ENCODE assay signal across 9 cellular contexts in genomic region chr4:186149872-186150271, GRCh38. TPM values are rescaled to one million over a fixed set of nuclear protein-coding genes. Genes with fewer than 3 reads are reported as not detected.
DNase-seq lines count a peak whose midpoint lies in the region; ATAC-seq and TF ChIP-seq lines count a peak whose summit lies in the region.
"Had no signal": no experiment of that assay in that cellular context is flagged by ENCODE, and none has a peak within 500 bp of the region (broad histone marks: within the 10 kb centered on the region; RNA-seq: fewer than 3 reads in every experiment).

No MANE protein-coding gene starts in this region.

- H3K27me3 ChIP-seq in CD8-positive, alpha-beta T cell (ENCODE audit: insufficient read depth, low read length) = peaks cover 9% of the 10 kb centered on the region
- H3K27me3 ChIP-seq in colonic mucosa = no peaks in the 10 kb centered on the region

- DNase-seq in CD8-positive, alpha-beta T cell = peak in 3 of 7 experiments; percentile 15 to 61 (median 53)
- DNase-seq in NCI-H2171 (lab: John Stamatoyannopoulos, UW) = peak; percentile 8
- DNase-seq in colonic mucosa = peak; percentile 49
- DNase-seq in medulla oblongata (ENCODE audit: extremely low spot score) = peak; percentile 64
- DNase-seq in NCI-H526 treated with DMSO at 0.1 percent for 48 hours (lab: John Stamatoyannopoulos, UW) = no peak
- no peak for DNase-seq in stimulated activated effector memory CD8-positive, alpha-beta T cell treated with anti-CD3 and anti-CD28 coated beads, Interleukin-12 subunit alpha, Interleukin-12 subunit beta, amount 100 ng/mL, for 72 hours (ENCODE audit: low spot score in 2 of 2)

- peaks cover 6% of the 10 kb centered on the region for H3K4me1 ChIP-seq in CD8-positive, alpha-beta T cell (ENCODE audit: insufficient read depth, low read length)
- no peaks in the 10 kb centered on the region for H3K4me1 ChIP-seq in colonic mucosa

- H3K36me3 ChIP-seq in CD8-positive, alpha-beta T cell (ENCODE audit: insufficient read depth, low read length) = no peaks in the 10 kb centered on the region
- H3K36me3 ChIP-seq in colonic mucosa = no peaks in the 10 kb centered on the region

- H3K9me3 ChIP-seq in CD8-positive, alpha-beta T cell (ENCODE audit: low read length) = no peaks in the 10 kb centered on the region
- no peaks in the 10 kb centered on the region for H3K9me3 ChIP-seq in colonic mucosa

- H3K4me3 Mint-ChIP-seq in CD8-positive, alpha-beta T cell = no peak overlapping the region
- no peak overlapping the region for H3K4me3 Mint-ChIP-seq in stimulated activated effector memory CD8-positive, alpha-beta T cell treated with anti-CD3 and anti-CD28 coated beads, Interleukin-12 subunit alpha, Interleukin-12 subunit beta, amount 100 ng/mL, for 72 hours
- H3K4me3 Mint-ChIP-seq: activated naive CD8-positive, alpha-beta T cell had no signal

- no peaks in the 10 kb centered on the region for H3K9me3 Mint-ChIP-seq in CD8-positive, alpha-beta T cell
- no peaks in the 10 kb centered on the region for H3K9me3 Mint-ChIP-seq in stimulated activated effector memory CD8-positive, alpha-beta T cell treated with anti-CD3 and anti-CD28 coated beads, Interleukin-12 subunit alpha, Interleukin-12 subunit beta, amount 100 ng/mL, for 72 hours

- H3K4me1 Mint-ChIP-seq in CD8-positive, alpha-beta T cell (ENCODE audit: low read depth) = peaks cover 4% of the 10 kb centered on the region
- no peaks in the 10 kb centered on the region for H3K4me1 Mint-ChIP-seq in stimulated activated effector memory CD8-positive, alpha-beta T cell treated with anti-CD3 and anti-CD28 coated beads, Interleukin-12 subunit alpha, Interleukin-12 subunit beta, amount 100 ng/mL, for 72 hours

- POLR2A ChIA-PET in CD8-positive, alpha-beta T cell (lab: Charles Lee) = no interaction called here

- H3K36me3 Mint-ChIP-seq in CD8-positive, alpha-beta T cell = no peaks in the 10 kb centered on the region
- no peaks in the 10 kb centered on the region for H3K36me3 Mint-ChIP-seq in stimulated activated effector memory CD8-positive, alpha-beta T cell treated with anti-CD3 and anti-CD28 coated beads, Interleukin-12 subunit alpha, Interleukin-12 subunit beta, amount 100 ng/mL, for 72 hours

- no peak overlapping the region for H3K4me3 ChIP-seq in CD8-positive, alpha-beta T cell (ENCODE audit: low read depth, low read length)
- H3K4me3 ChIP-seq in colonic mucosa = no peak overlapping the region

- peak; percentile 42 for TF ChIP-seq CTCF in CD8-positive, alpha-beta T cell (IDR thresholded peaks at IDR 0.05)
- no peak for TF ChIP-seq CTCF in colonic mucosa (IDR thresholded peaks at IDR 0.05)

- ATAC-seq in CD8-positive, alpha-beta T cell = no peak
- ATAC-seq in GM21717 (IDR thresholded peaks at IDR 0.05; ENCODE audit: unreplicated experiment) = no peak
- ATAC-seq in HG03354 (IDR thresholded peaks at IDR 0.05; ENCODE audit: poor library complexity, severe bottlenecking, unreplicated experiment) = no peak
- no peak for ATAC-seq in stimulated activated effector memory CD8-positive, alpha-beta T cell treated with anti-CD3 and anti-CD28 coated beads, Interleukin-12 subunit alpha, Interleukin-12 subunit beta, amount 100 ng/mL, for 72 hours

- H3K9ac ChIP-seq in colonic mucosa (ENCODE audit: low read depth in 2 of 2, low read length in 2 of 2) = no peak overlapping the region

- no peak overlapping the region for H3K27ac ChIP-seq in CD8-positive, alpha-beta T cell (ENCODE audit: low read depth, low read length)
- no peak overlapping the region for H3K27ac ChIP-seq in colonic mucosa

- intact Hi-C loops in CD8-positive, alpha-beta T cell (cut with DNase I, micrococcal nuclease) = no loop called here
- intact Hi-C loops in colonic mucosa (cut with DNase I) = no loop called here

- no peak overlapping the region for H3K27ac Mint-ChIP-seq in CD8-positive, alpha-beta T cell
- H3K27ac Mint-ChIP-seq in stimulated activated effector memory CD8-positive, alpha-beta T cell treated with anti-CD3 and anti-CD28 coated beads, Interleukin-12 subunit alpha, Interleukin-12 subunit beta, amount 100 ng/mL, for 72 hours = no peak overlapping the region
- H3K27ac Mint-ChIP-seq: activated naive CD8-positive, alpha-beta T cell had no signal

- CTCF ChIA-PET in CD8-positive, alpha-beta T cell (lab: Charles Lee) = interaction anchor here (0.7 to 1.9 kb wide), 5 partner anchors 10 to 52 kb away, joined by 3 to 8 read pairs (median 3); no protein-coding TSS in a partner anchor

- peaks cover 38% of the 10 kb centered on the region for H3K27me3 Mint-ChIP-seq in CD8-positive, alpha-beta T cell (ENCODE audit: low read depth)

RNA-seq across cellular contexts. Expression of gene CYP4V2, which starts 41.5 kb away (rescaled TPM):
- total RNA-seq in CD8-positive, alpha-beta T cell = 1 to 10 TPM; 7.9 to 9.9 TPM
- total RNA-seq in colonic mucosa = 10 to 100 TPM; 20.3 to 36.0 TPM

RNA-seq across cellular contexts. Expression of gene FAM149A, which starts 45.4 kb away (rescaled TPM):
- total RNA-seq in CD8-positive, alpha-beta T cell = 1 to 10 TPM in 1 of 2 experiments, under 1 TPM in 1; 0.79 to 1.4 TPM
- total RNA-seq in colonic mucosa = 10 to 100 TPM; 13.8 to 16.6 TPM

Comparison
In these comparisons a context has a peak if more than half of its experiments do, and no peak if none do; other contexts are left out.
1. DNase-seq: peak in NCI-H2171 (single experiment), colonic mucosa (single experiment) and medulla oblongata (single experiment); none in NCI-H526 treated with DMSO at 0.1 percent for 48 hours (single experiment) and stimulated activated effector memory CD8-positive, alpha-beta T cell treated with anti-CD3 and anti-CD28 coated beads, Interleukin-12 subunit alpha, Interleukin-12 subunit beta, amount 100 ng/mL, for 72 hours (0 of 2).
2. RNA of gene FAM149A, which starts 45.4 kb away (total RNA-seq): 13.8 to 16.6 TPM in colonic mucosa; 0.79 to 1.4 TPM in CD8-positive, alpha-beta T cell; every median in the first group is over 4 times any median in the second.